Comparison of ENCODE assay signal across 20 cellular contexts in the genomic region with DNA sequence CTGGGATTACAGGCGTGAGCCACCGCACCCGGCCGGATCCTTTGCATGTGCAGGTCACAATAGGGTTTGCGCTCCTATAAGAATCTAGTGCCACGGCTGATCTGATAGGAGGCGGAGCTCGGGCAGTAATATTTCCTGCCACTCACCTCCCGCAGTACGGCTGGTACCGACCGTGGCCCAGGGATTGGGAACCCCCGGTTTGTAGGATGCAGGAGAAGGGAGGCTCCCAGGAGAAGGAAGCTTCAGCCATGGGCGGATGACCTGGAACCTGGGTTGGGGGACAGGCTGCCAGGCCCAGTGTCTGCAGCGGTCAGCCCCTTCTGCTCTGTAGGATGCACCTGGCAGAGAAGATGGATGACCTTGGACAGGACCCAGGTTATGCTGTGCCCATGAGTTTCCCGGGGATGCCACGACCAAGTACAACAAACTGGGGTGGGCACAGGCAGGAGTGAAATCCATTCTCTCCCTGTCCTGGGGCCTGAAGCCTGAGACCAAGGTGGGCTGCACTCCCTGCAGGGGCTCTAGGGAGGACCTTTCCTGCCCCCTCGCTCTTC.
DNase-seq lines count a peak whose midpoint lies in the region; ATAC-seq, FAIRE-seq and TF ChIP-seq lines count a peak whose summit lies in the region.
"Had no signal": no experiment of that assay in that cellular context is flagged by ENCODE, and none has a peak within 500 bp of the region (broad histone marks: within the 10 kb centered on the region; RNA-seq: fewer than 3 reads in every experiment).

No MANE protein-coding gene starts in this region.

- FAIRE-seq in small intestine (lab: Jason Lieb, UNC), result no peak

- no peak overlapping the region for H2AFZ ChIP-seq in osteoblast (ENCODE audit: low read length)

- H3K27me3 ChIP-seq in left ventricle myocardium inferior (ENCODE audit: low read depth), result peaks cover 59% of the 10 kb centered on the region
- H3K27me3 ChIP-seq in osteoblast (ENCODE audit: insufficient read depth, low read length), result no peaks in the 10 kb centered on the region
- peaks cover 0 to 2% of the 10 kb centered on the region in 2 donors for H3K27me3 ChIP-seq in tibial artery
- no peaks in the 10 kb centered on the region for H3K27me3 ChIP-seq in thyroid gland
- H3K27me3 ChIP-seq in small intestine (ENCODE audit: control insufficient read depth in 2 of 2, insufficient read depth in 2 of 2, low read length in 2 of 2), result no peaks in the 10 kb centered on the region

- H4K20me1 ChIP-seq in osteoblast (ENCODE audit: insufficient read depth, low read length), result no peaks in the 10 kb centered on the region

- no peak overlapping the region for H3K4me2 ChIP-seq in osteoblast (ENCODE audit: insufficient read depth, low read length)

- H3K4me1 ChIP-seq in left ventricle myocardium inferior, result peaks cover 1% of the 10 kb centered on the region
- H3K4me1 ChIP-seq in osteoblast (ENCODE audit: insufficient read depth, low read length), result no peaks in the 10 kb centered on the region
- H3K4me1 ChIP-seq in tibial artery, result peaks cover 0 to 46% (median 32%) of the 10 kb centered on the region in 4 donors
- no peaks in the 10 kb centered on the region for H3K4me1 ChIP-seq in thyroid gland
- H3K4me1 ChIP-seq in small intestine (ENCODE audit: control insufficient read depth in 2 of 2, insufficient read depth in 1 of 2, low read depth in 1 of 2, low read length in 1 of 2), result no peaks in the 10 kb centered on the region

- DNase-seq in Right ventricle myocardium inferior (ENCODE audit: missing footprints) (no peak), left ventricle myocardium inferior (no peak), ecto neural progenitor cell (ENCODE audit: low spot score) (peak; percentile 31), osteoblast (ENCODE audit: insufficient read length, low spot score, missing footprints) (peak; percentile 42), tibial artery (peak; percentile 6 to 28), SHP77 treated with DMSO at 0.1 percent for 48 hours (lab: John Stamatoyannopoulos, UW) (no peak), thyroid gland (no peak), small intestine (no peak)
- DNase-seq: ACHN; CD4-positive, alpha-beta memory T cell; GF-D8; GOT3; KG1; NCI-H1092 treated with DMSO at 0.1 percent for 48 hours; NCI-H1694; NCI-H345; NCI-H69; NK-92 treated with Interleukin-12 subunit alpha and Interleukin-12 subunit beta, amount 100 ng/mL, for 24 hours; OCI-M1; RPMI8226 had no signal

- H3K4me3 ChIP-seq in left ventricle myocardium inferior (no peak overlapping the region), osteoblast (ENCODE audit: insufficient read depth, low read length) (no peak overlapping the region), tibial artery (no peak overlapping the region), thyroid gland (replicated peaks in 1 of 3) (no peak overlapping the region), small intestine (ENCODE audit: low read depth in 1 of 2, low read length in 2 of 2) (no peak overlapping the region)

- no peak for TF ChIP-seq POLR2A in thyroid gland (IDR thresholded peaks at IDR 0.05)

- peak; percentile 16 for ATAC-seq in Right ventricle myocardium inferior

- no peak overlapping the region for H3K27ac ChIP-seq in left ventricle myocardium inferior (replicated peaks)
- no peak overlapping the region for H3K27ac ChIP-seq in osteoblast (ENCODE audit: low read depth, low read length)
- peak overlapping the region; percentile 29 to 71 for H3K27ac ChIP-seq in tibial artery
- no peak overlapping the region for H3K27ac ChIP-seq in thyroid gland
- no peak overlapping the region for H3K27ac ChIP-seq in small intestine (ENCODE audit: low read depth in 1 of 2, low read length in 1 of 2)

- H3K9me3 ChIP-seq in left ventricle myocardium inferior (replicated peaks), result peaks cover 4% of the 10 kb centered on the region
- peaks cover 3% of the 10 kb centered on the region for H3K9me3 ChIP-seq in osteoblast (ENCODE audit: low read depth, low read length)
- no peaks in the 10 kb centered on the region for H3K9me3 ChIP-seq in tibial artery
- no peaks in the 10 kb centered on the region for H3K9me3 ChIP-seq in thyroid gland
- no peaks in the 10 kb centered on the region for H3K9me3 ChIP-seq in small intestine (ENCODE audit: control insufficient read depth, low read depth)

- TF ChIP-seq CTCF in left ventricle myocardium inferior (IDR thresholded peaks at IDR 0.05; ENCODE audit: borderline replicate concordance), result no peak
- no peak for TF ChIP-seq CTCF in osteoblast (IDR thresholded peaks at IDR 0.05; ENCODE audit: extremely low read depth, low read depth, low read length)
- TF ChIP-seq CTCF in tibial artery (IDR thresholded peaks at IDR 0.05), result no peak
- TF ChIP-seq CTCF in thyroid gland (IDR thresholded peaks at IDR 0.05), result no peak

- WGBS in thyroid gland, 2 donors, result 86 to 90% methylated on average over 13 to 18 of the region's 18 CpGs
- WGBS in small intestine, 3 donors, result 83 to 89% (median 88%) methylated on average over 18 of the region's 18 CpGs

- H3K36me3 ChIP-seq in left ventricle myocardium inferior (no peaks in the 10 kb centered on the region), osteoblast (ENCODE audit: insufficient read depth, low read length) (no peaks in the 10 kb centered on the region), tibial artery (no peaks in the 10 kb centered on the region), thyroid gland (no peaks in the 10 kb centered on the region), small intestine (ENCODE audit: control insufficient read depth in 2 of 2, insufficient read depth in 2 of 2, low read length in 2 of 2) (no peaks in the 10 kb centered on the region)

- intact Hi-C loops in Right ventricle myocardium inferior (cut with DNase I) (no loop called here), left ventricle myocardium inferior (cut with micrococcal nuclease) (no loop called here), tibial artery (cut with DNase I; ENCODE audit: low total_unique reads) (no loop called here), thyroid gland (cut with DNase I) (no loop called here)

- no peaks in the 10 kb centered on the region for H3K79me2 ChIP-seq in osteoblast (ENCODE audit: insufficient read depth, low read length)

Comparison
In these comparisons a context has a peak if more than half of its experiments do, and no peak if none do; other contexts are left out.
1. DNase-seq: peak in ecto neural progenitor cell (single experiment), osteoblast (single experiment) and tibial artery (2 of 2); none in Right ventricle myocardium inferior (single experiment), left ventricle myocardium inferior (single experiment), SHP77 treated with DMSO at 0.1 percent for 48 hours (single experiment), thyroid gland (0 of 2) and small intestine (single experiment).
2. H3K27ac ChIP-seq: peak in tibial artery (2 of 2); none in left ventricle myocardium inferior (single experiment), osteoblast (single experiment), thyroid gland (0 of 3) and small intestine (0 of 2).